In genomic region chr5:523658-524441, GRCh38 we compare ENCODE assay signal across 14 cellular contexts. TPM values are rescaled to one million over a fixed set of nuclear protein-coding genes. Genes with fewer than 3 reads are reported as not detected.
DNase-seq lines count a peak whose midpoint lies in the region; ATAC-seq, FAIRE-seq and TF ChIP-seq lines count a peak whose summit lies in the region.
"Had no signal": no experiment of that assay in that cellular context is flagged by ENCODE, and none has a peak within 500 bp of the region (broad histone marks: within the 10 kb centered on the region; RNA-seq: fewer than 3 reads in every experiment).

No MANE protein-coding gene starts in this region.

- H3K27me3 Mint-ChIP-seq in nephron progenitor cell (ENCODE audit: low read depth, poor library complexity) = peaks cover 75% of the 10 kb centered on the region

- peak overlapping the region; percentile 76 for H3K4me3 Mint-ChIP-seq in nephron progenitor cell
- H3K4me3 Mint-ChIP-seq: activated CD4-positive, alpha-beta memory T cell treated with anti-CD3 and anti-CD28 coated beads, Interleukin-2, amount 10 ng/mL, durations not matched to agents 7 days and 5 days had no signal

- CTCF ChIA-PET in A549 (lab: Yijun Ruan, JAX) = interaction anchor here (0.7 to 1.0 kb wide), 2 partner anchors 13 to 15 kb away, joined by 3 to 4 read pairs; no protein-coding TSS in a partner anchor

- H3K9ac ChIP-seq in GM23248 = no peak overlapping the region

- no peaks in the 10 kb centered on the region for H3K36me3 Mint-ChIP-seq in nephron progenitor cell (ENCODE audit: low read depth)
- H3K36me3 Mint-ChIP-seq: activated naive CD4-positive, alpha-beta T cell treated with anti-CD3 and anti-CD28 coated beads, Interleukin-2, amount 50 U/mL, for 72 hours had no signal

- TF ChIP-seq EP300 in A549 (IDR thresholded peaks at IDR 0.05) = no peak

- no peaks in the 10 kb centered on the region for H3K9me2 ChIP-seq in GM23248 (ENCODE audit: insufficient read depth)

- H3K27ac ChIP-seq in A549 (peak overlapping the region in 1 of 2 experiments; percentile 18; a peak in 2 of 6 replicates), GM23248 (no peak overlapping the region), dorsolateral prefrontal cortex (no peak overlapping the region)

- no peak for TF ChIP-seq RAD21 in A549 (conservative IDR thresholded peaks at IDR 0.05 in 1 of 2, IDR thresholded peaks at IDR 0.05 in 1 of 2)

- H3K4me1 ChIP-seq in A549 = peaks cover 14% of the 10 kb centered on the region
- H3K4me1 ChIP-seq in GM23248 (ENCODE audit: insufficient read depth) = no peaks in the 10 kb centered on the region

- H3K27ac Mint-ChIP-seq in nephron progenitor cell = no peak overlapping the region
- H3K27ac Mint-ChIP-seq: activated CD4-positive, alpha-beta memory T cell treated with anti-CD3 and anti-CD28 coated beads, Interleukin-2, amount 10 ng/mL, durations not matched to agents 7 days and 5 days; activated naive CD4-positive, alpha-beta T cell treated with anti-CD3 and anti-CD28 coated beads, Interleukin-2, amount 50 U/mL, for 72 hours had no signal

- 7% methylated on average over 27 of the region's 93 CpGs for WGBS in A549 (ENCODE audit: missing lambda C conversion rate)
- 3 to 6% methylated on average over 55 to 66 of the region's 93 CpGs for WGBS in GM23248 (ENCODE audit: low coverage in 1 of 2, low lambda C conversion rate in 2 of 2, missing lambda C conversion rate in 2 of 2), 2 experiments

- FAIRE-seq in A549 (lab: Jason Lieb, UNC) = no peak

- H3K36me3 ChIP-seq in GM23248 (ENCODE audit: low read depth) = no peaks in the 10 kb centered on the region

- no peaks in the 10 kb centered on the region for H3K9me3 Mint-ChIP-seq in nephron progenitor cell
- H3K9me3 Mint-ChIP-seq: activated CD4-positive, alpha-beta memory T cell treated with anti-CD3 and anti-CD28 coated beads, Interleukin-2, amount 10 ng/mL, durations not matched to agents 7 days and 5 days; activated naive CD4-positive, alpha-beta T cell treated with anti-CD3 and anti-CD28 coated beads, Interleukin-2, amount 50 U/mL, for 72 hours had no signal

- H3K9me3 ChIP-seq in A549 (peaks cover 3% of the 10 kb centered on the region; the same call in 1 of the 3 replicates), GM23248 (ENCODE audit: low read depth) (no peaks in the 10 kb centered on the region)

- TF ChIP-seq POLR2A in A549 (IDR thresholded peaks at IDR 0.05; ENCODE audit: low read length) = no peak

- no peaks in the 10 kb centered on the region for H3K79me2 ChIP-seq in GM23248 (ENCODE audit: insufficient read depth)

- H3K4me3 ChIP-seq in A549 = peak overlapping the region; percentile 44
- H3K4me3 ChIP-seq in GM23248 = 0 out of 2 replicates have a peak overlapping the region, but pooled peaks have one; percentile 18
- peak overlapping the region in 54 of 59 donors; percentile 13 to 60 (median 39) for H3K4me3 ChIP-seq in dorsolateral prefrontal cortex

- no peak for DNase-seq in A549 (ENCODE audit: low read depth in 1 of 2, low spot score in 1 of 2)
- peak; percentile 31 for DNase-seq in GM23248
- no peak for DNase-seq in dorsolateral prefrontal cortex
- peak; percentile 64 for DNase-seq in nephron progenitor cell
- DNase-seq in SHP77 (lab: John Stamatoyannopoulos, UW) = no peak
- no peak for DNase-seq in NCI-H1105 treated with DMSO at 0.1 percent for 48 hours (lab: John Stamatoyannopoulos, UW)
- DNase-seq in MV-4-11 (lab: John Stamatoyannopoulos, UW) = no peak
- DNase-seq in AML-193 (lab: John Stamatoyannopoulos, UW) = no peak
- DNase-seq: activated CD4-positive, alpha-beta memory T cell treated with anti-CD3 and anti-CD28 coated beads, Interleukin-2, amount 10 ng/mL, durations not matched to agents 7 days and 5 days; effector CD4-positive, alpha-beta T cell; head of caudate nucleus; NCI-H1930; PC-3 had no signal

- no peak overlapping the region; the same call in 1 of the 2 replicates for H2AFZ ChIP-seq in GM23248

- H4K20me1 ChIP-seq in GM23248 (ENCODE audit: insufficient read depth) = no peaks in the 10 kb centered on the region

- H3F3A ChIP-seq in GM23248 (ENCODE audit: insufficient read depth) = no peaks in the 10 kb centered on the region

- in situ Hi-C loops in GM23248 (cut with MboI) = no loop called here

- peak in 1 of 2 experiments; percentile 14; a peak in 2 of 6 replicates for ATAC-seq in A549
- ATAC-seq: activated naive CD4-positive, alpha-beta T cell treated with anti-CD3 and anti-CD28 coated beads, Interleukin-2, amount 50 U/mL, for 72 hours; PC-3 had no signal

- intact Hi-C loops in dorsolateral prefrontal cortex (cut with DNase I) = no loop called here

- peak overlapping the region; percentile 94 for H3K4me2 ChIP-seq in A549
- peak overlapping the region; percentile 23 for H3K4me2 ChIP-seq in GM23248 (ENCODE audit: unreplicated experiment)

- POLR2A ChIA-PET in A549 (lab: Yijun Ruan, JAX) = no interaction called here

- H3K27me3 ChIP-seq in GM23248 (replicated peaks; ENCODE audit: insufficient read depth) (peaks cover 66% of the 10 kb centered on the region), dorsolateral prefrontal cortex (peaks cover 0 to 100% (median 94%) of the 10 kb centered on the region in 45 donors)

- TF ChIP-seq CTCF in A549 (IDR thresholded peaks at IDR 0.05) = no peak
- no peak for TF ChIP-seq CTCF in dorsolateral prefrontal cortex (IDR thresholded peaks at IDR 0.05 in 54 of 56, conservative IDR thresholded peaks at IDR 0.05 in 2 of 56; ENCODE audit: low read depth in 1 of 56, partially characterized antibody in 56 of 56)
- no peak for TF ChIP-seq CTCF in nephron progenitor cell (IDR thresholded peaks at IDR 0.05)

- H3K4me1 Mint-ChIP-seq in nephron progenitor cell = peaks cover 43% of the 10 kb centered on the region

TF ChIP-seq in A549, 52 proteins besides CTCF, POLR2A, EP300 and RAD21:
- TF ChIP-seq BHLHE40 (IDR thresholded peaks at IDR 0.05; ENCODE audit: low read depth, low read length) = no peak
- TF ChIP-seq MAX (IDR thresholded peaks at IDR 0.05) = 0 out of 2 replicates have a peak, but pooled peaks have one; percentile 11

RNA-seq across cellular contexts. Expression of gene SLC9A3, which starts 0.4 kb away (rescaled TPM):
- 1.3 and 1.5 TPM in 2 replicates for polyA plus RNA-seq in A549 (2011; rRNA removed)
- polyA plus RNA-seq in A549 (2012; cell fraction: cytosol; rRNA removed) = 1.5 and 2.7 TPM in 2 replicates
- 2.2 TPM in 2 replicates for polyA plus RNA-seq in A549 (2012; cell fraction: nucleus; rRNA removed)
- polyA plus RNA-seq in A549 (2017; fragmentation: RNase III; extraction: RNeasy Plus Mini Kit Qiagen cat#74134 plus additional on column Dnase treatment) = 1.3 TPM in 3 replicates
- 0.17 and 0.34 TPM in 2 replicates for polyA minus RNA-seq in A549 (2011; rRNA and poly(A)+ RNA removed)
- 1.7 and 2.8 TPM in 2 replicates for total RNA-seq in GM23248 (2014; rRNA removed; shearing (Covaris generic))
- 1.2 and 1.5 TPM in 2 replicates for polyA plus RNA-seq in GM23248 (2016; fragmentation: Nextera tagmentation; extraction: Ambion mirVana)
- total RNA-seq in dorsolateral prefrontal cortex = 1 to 10 TPM in 101 of 120 experiments, under 1 TPM in 19; 0.63 to 2.5 (median 1.4) TPM

Comparison
In these comparisons a context has a peak if more than half of its experiments do, and no peak if none do; other contexts are left out.
1. DNase-seq: peak in GM23248 (single experiment) and nephron progenitor cell (single experiment); none in A549 (0 of 2), dorsolateral prefrontal cortex (0 of 10), SHP77 (0 of 2), NCI-H1105 treated with DMSO at 0.1 percent for 48 hours (single experiment), MV-4-11 (single experiment) and AML-193 (0 of 2).
2. Peak in every context shown above with its lines, with median percentiles within 50 percentile points of each other: H3K4me3 ChIP-seq.